31 cellular contexts compared by ENCODE assay signal in the genomic region with DNA sequence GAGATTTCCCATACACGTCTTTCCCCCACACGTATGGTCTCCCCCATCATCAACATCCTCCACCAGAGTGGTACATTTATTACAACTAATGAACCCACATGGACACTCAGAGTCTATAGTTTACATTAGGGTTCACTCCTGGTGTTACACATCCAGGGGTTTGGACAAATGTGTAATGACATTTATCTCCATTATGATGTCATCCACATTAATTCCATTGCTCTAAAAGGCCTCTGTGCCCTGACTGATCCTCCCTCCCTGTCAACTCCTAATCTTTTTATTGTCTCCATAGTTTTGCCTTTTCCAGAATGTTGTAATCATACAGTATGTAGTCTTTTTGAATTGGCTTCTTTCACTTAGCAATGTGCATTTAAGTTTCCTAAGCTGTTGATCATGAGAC.
"Had no signal": no experiment of that assay in that cellular context is flagged by ENCODE, and none has a peak within 500 bp of the region (broad histone marks: within the 10 kb centered on the region; RNA-seq: fewer than 3 reads in every experiment).

No MANE protein-coding gene starts in this region.

- H2AFZ ChIP-seq: neural progenitor cell, parathyroid adenoma had no signal

- H3K4me3 ChIP-seq: neural progenitor cell, ovary, psoas muscle, skin epidermis, smooth muscle cell, spleen, suprapubic skin, testis, tibial artery, transverse colon, upper lobe of right lung, uterus had no signal

- DNase-seq: naive thymus-derived CD4-positive, alpha-beta T cell; occipital lobe; ovary; posterior cingulate gyrus; psoas muscle; right cardiac atrium; spleen; stimulated activated CD4-positive, alpha-beta T cell treated with anti-CD3 and anti-CD28 coated beads, Interleukin-12 subunit alpha, Interleukin-12 subunit beta, amount 100 ng/mL, for 4 hours; stimulated activated CD4-positive, alpha-beta T cell treated with anti-CD3 and anti-CD28 coated beads, Interleukin-1b, Interleukin-23, amount 100 ng/mL, for 48 hours; stimulated activated CD4-positive, alpha-beta T cell treated with anti-CD3 and anti-CD28 coated beads, Interleukin-4, amount 100 ng/mL, for 1 hour; stimulated activated CD4-positive, alpha-beta T cell treated with anti-CD3 and anti-CD28 coated beads, Interleukin-4, amount 100 ng/mL, for 4 hours; stimulated activated CD8-positive, alpha-beta memory T cell treated with anti-CD3 and anti-CD28 coated beads, Interleukin-4, amount 100 ng/mL, for 48 hours; stimulated activated naive CD4-positive, alpha-beta T cell; stimulated activated naive CD8-positive, alpha-beta T cell treated with anti-CD3 and anti-CD28 coated beads, Interleukin-15, amount 100 ng/mL, for 72 hours; stimulated activated naive CD8-positive, alpha-beta T cell treated with anti-CD3 and anti-CD28 coated beads, Interleukin-15, Interleukin-2, amounts not matched to agents 100 U/mL and 50 U/mL, for 24 hours; substantia nigra; testis; tibial artery; transverse colon; upper lobe of right lung; uterus had no signal

- H3K27ac ChIP-seq: neural progenitor cell, ovary, parathyroid adenoma, psoas muscle, skin epidermis, spleen, suprapubic skin, testis, tibial artery, transverse colon, upper lobe of right lung, uterus had no signal

- H3K9ac ChIP-seq: neural progenitor cell, parathyroid adenoma had no signal

- H3K4me1 ChIP-seq: neural progenitor cell, parathyroid adenoma, psoas muscle, testis, tibial artery, transverse colon, upper lobe of right lung, uterus had no signal

- H3K9me3 ChIP-seq: testis, uterus had no signal

- H3K27ac Mint-ChIP-seq: naive thymus-derived CD4-positive, alpha-beta T cell; nephron; neural progenitor cell; progenitor cell of endocrine pancreas; stimulated activated memory B cell treated with anti-CD40 and anti-IgM and Interleukin-4, amounts not matched to agents 10 μg/mL and 1 μg/mL and 100 μg/mL, for 72 hours; stimulated activated naive CD8-positive, alpha-beta T cell treated with anti-CD3 and anti-CD28 coated beads, Interleukin-15, amount 100 ng/mL, for 72 hours; type B pancreatic cell had no signal

- H3K4me2 ChIP-seq: neural progenitor cell, smooth muscle cell had no signal

- H3K9me3 Mint-ChIP-seq: type B pancreatic cell had no signal

- H3K27me3 ChIP-seq: neural progenitor cell, ovary, spleen, suprapubic skin, testis, tibial artery, transverse colon, upper lobe of right lung, uterus had no signal

- H3K4me1 Mint-ChIP-seq: nephron; neural progenitor cell; stimulated activated memory B cell treated with anti-CD40 and anti-IgM and Interleukin-4, amounts not matched to agents 10 μg/mL and 1 μg/mL and 100 μg/mL, for 72 hours; stimulated activated naive CD8-positive, alpha-beta T cell treated with anti-CD3 and anti-CD28 coated beads, Interleukin-15, amount 100 ng/mL, for 72 hours had no signal

- ATAC-seq: naive thymus-derived CD4-positive, alpha-beta T cell; psoas muscle; right cardiac atrium; sciatic nerve; stimulated activated memory B cell treated with anti-CD40 and anti-IgM and Interleukin-4, amounts not matched to agents 10 μg/mL and 1 μg/mL and 100 μg/mL, for 72 hours; stimulated activated naive CD8-positive, alpha-beta T cell treated with anti-CD3 and anti-CD28 coated beads, Interleukin-15, amount 100 ng/mL, for 72 hours; stimulated activated naive CD8-positive, alpha-beta T cell treated with anti-CD3 and anti-CD28 coated beads, Interleukin-15, Interleukin-2, amounts not matched to agents 100 U/mL and 50 U/mL, for 24 hours; upper lobe of right lung had no signal

- H3K4me3 Mint-ChIP-seq: nephron; neural progenitor cell; stimulated activated memory B cell treated with anti-CD40 and anti-IgM and Interleukin-4, amounts not matched to agents 10 μg/mL and 1 μg/mL and 100 μg/mL, for 72 hours; stimulated activated naive CD8-positive, alpha-beta T cell treated with anti-CD3 and anti-CD28 coated beads, Interleukin-15, amount 100 ng/mL, for 72 hours; type B pancreatic cell had no signal

- H3K36me3 ChIP-seq: uterus had no signal

- H3K27me3 Mint-ChIP-seq: naive thymus-derived CD4-positive, alpha-beta T cell; progenitor cell of endocrine pancreas; stimulated activated memory B cell treated with anti-CD40 and anti-IgM and Interleukin-4, amounts not matched to agents 10 μg/mL and 1 μg/mL and 100 μg/mL, for 72 hours; stimulated activated naive CD8-positive, alpha-beta T cell treated with anti-CD3 and anti-CD28 coated beads, Interleukin-15, amount 100 ng/mL, for 72 hours; type B pancreatic cell had no signal
